In genomic region chr12:53004178-53004577, GRCh38 we compare ENCODE assay signal across 12 cellular contexts. TPM values are rescaled to one million over a fixed set of nuclear protein-coding genes. Genes with fewer than 3 reads are reported as not detected.
A peak's percentile ranks its signal among the peaks of the same experiment; 100 is the strongest.
DNase-seq lines count a peak whose midpoint lies in the region; ATAC-seq and TF ChIP-seq lines count a peak whose summit lies in the region.
"Had no signal": no experiment of that assay in that cellular context is flagged by ENCODE, and none has a peak within 500 bp of the region (broad histone marks: within the 10 kb centered on the region; RNA-seq: fewer than 3 reads in every experiment).

No MANE protein-coding gene starts in this region.

- H3K4me1 Mint-ChIP-seq in MCF 10A (ENCODE audit: insufficient read depth, unreplicated experiment) (peaks cover 22% of the 10 kb centered on the region), WTC11 (peaks cover 35% of the 10 kb centered on the region)
- peaks cover 33% of the 10 kb centered on the region for H3K4me1 Mint-ChIP-seq in stimulated activated effector memory CD8-positive, alpha-beta T cell treated with anti-CD3 and anti-CD28 coated beads, Interleukin-12 subunit alpha, Interleukin-12 subunit beta, amount 100 ng/mL, for 72 hours

- peak overlapping the region; percentile 21 for H3K27ac Mint-ChIP-seq in MCF 10A (ENCODE audit: low read depth, unreplicated experiment)
- H3K27ac Mint-ChIP-seq in WTC11 = peak overlapping the region; percentile 57
- no peak overlapping the region for H3K27ac Mint-ChIP-seq in stimulated activated effector memory CD8-positive, alpha-beta T cell treated with anti-CD3 and anti-CD28 coated beads, Interleukin-12 subunit alpha, Interleukin-12 subunit beta, amount 100 ng/mL, for 72 hours
- H3K27ac Mint-ChIP-seq: B cell; T-helper 1 cell treated with Interleukin-12 subunit alpha and Interleukin-12 subunit beta and Interleukin-4 antibody, amounts not matched to agents 30 μg/mL and 1 μg/mL, for 36 hours had no signal

- no peak overlapping the region for H3K4me3 ChIP-seq in breast epithelium
- no peak overlapping the region for H3K4me3 ChIP-seq in upper lobe of right lung

- POLR2A ChIA-PET in MCF 10A (lab: Yijun Ruan, JAX) (no interaction called here), WTC11 (lab: Charles Lee) (no interaction called here)

- H3K4me1 ChIP-seq in breast epithelium (peaks cover 0 to 17% of the 10 kb centered on the region in 2 donors), upper lobe of right lung (peaks cover 26% of the 10 kb centered on the region)

- H3K27me3 Mint-ChIP-seq in MCF 10A (ENCODE audit: insufficient read depth, unreplicated experiment) (no peaks in the 10 kb centered on the region), WTC11 (ENCODE audit: low read depth) (no peaks in the 10 kb centered on the region)

- H3K27ac ChIP-seq in breast epithelium (no peak overlapping the region), upper lobe of right lung (no peak overlapping the region)

- intact Hi-C loops in MCF 10A (cut with micrococcal nuclease) (no loop called here), breast epithelium (cut with DNase I; ENCODE audit: low total_unique reads) (no loop called here), upper lobe of right lung (cut with DNase I) (no loop called here)

- H3K9me3 ChIP-seq in breast epithelium = no peaks in the 10 kb centered on the region
- no peaks in the 10 kb centered on the region for H3K9me3 ChIP-seq in upper lobe of right lung

- TF ChIP-seq CTCF in MCF 10A (IDR thresholded peaks at IDR 0.05; ENCODE audit: unreplicated experiment) (no peak), breast epithelium (IDR thresholded peaks at IDR 0.05) (no peak), WTC11 (IDR thresholded peaks at IDR 0.05) (no peak), upper lobe of right lung (IDR thresholded peaks at IDR 0.05) (no peak)

- H3K36me3 ChIP-seq in breast epithelium (no peaks in the 10 kb centered on the region), upper lobe of right lung (peaks cover 5% of the 10 kb centered on the region)

- BruUV-seq in MCF 10A (replicated peaks; lab: Mats Ljungman, UMichigan) = no TSS peak

- no peak for TF ChIP-seq POLR2A in breast epithelium (IDR thresholded peaks at IDR 0.05)

- ATAC-seq in WTC11 = no peak
- no peak for ATAC-seq in stimulated activated effector memory CD8-positive, alpha-beta T cell treated with anti-CD3 and anti-CD28 coated beads, Interleukin-12 subunit alpha, Interleukin-12 subunit beta, amount 100 ng/mL, for 72 hours
- ATAC-seq in upper lobe of right lung = no peak
- ATAC-seq in GM21723 (IDR thresholded peaks at IDR 0.05; ENCODE audit: unreplicated experiment) = no peak

- DNase-seq in MCF 10A (ENCODE audit: unreplicated experiment) (no peak), breast epithelium (ENCODE audit: low spot score in 2 of 2) (no peak), WTC11 (ENCODE audit: low spot score) (no peak), iPS DF 19.7 (ENCODE audit: low read depth, low spot score) (peak; percentile 47), upper lobe of right lung (no peak)
- no peak for DNase-seq in stimulated activated effector memory CD8-positive, alpha-beta T cell treated with anti-CD3 and anti-CD28 coated beads, Interleukin-12 subunit alpha, Interleukin-12 subunit beta, amount 100 ng/mL, for 72 hours (ENCODE audit: low spot score in 2 of 2)
- no peak for DNase-seq in stimulated activated CD4-positive, alpha-beta T cell treated with anti-CD3 and anti-CD28 coated beads, Interleukin-4, amount 100 ng/mL, for 24 hours
- DNase-seq: Kasumi-1, NCI-H524 treated with DMSO at 0.1 percent for 48 hours had no signal

- peaks cover 26% of the 10 kb centered on the region for H3K36me3 Mint-ChIP-seq in MCF 10A (ENCODE audit: insufficient read depth, unreplicated experiment)
- H3K36me3 Mint-ChIP-seq in WTC11 = peaks cover 24% of the 10 kb centered on the region
- H3K36me3 Mint-ChIP-seq in stimulated activated effector memory CD8-positive, alpha-beta T cell treated with anti-CD3 and anti-CD28 coated beads, Interleukin-12 subunit alpha, Interleukin-12 subunit beta, amount 100 ng/mL, for 72 hours = peaks cover 34% of the 10 kb centered on the region

- H3K27me3 ChIP-seq in breast epithelium (no peaks in the 10 kb centered on the region), upper lobe of right lung (no peaks in the 10 kb centered on the region)

- no peaks in the 10 kb centered on the region for H3K9me3 Mint-ChIP-seq in MCF 10A (ENCODE audit: unreplicated experiment)
- no peaks in the 10 kb centered on the region for H3K9me3 Mint-ChIP-seq in WTC11
- no peaks in the 10 kb centered on the region for H3K9me3 Mint-ChIP-seq in stimulated activated effector memory CD8-positive, alpha-beta T cell treated with anti-CD3 and anti-CD28 coated beads, Interleukin-12 subunit alpha, Interleukin-12 subunit beta, amount 100 ng/mL, for 72 hours
- H3K9me3 Mint-ChIP-seq: T-helper 1 cell treated with Interleukin-12 subunit alpha and Interleukin-12 subunit beta and Interleukin-4 antibody, amounts not matched to agents 30 μg/mL and 1 μg/mL, for 36 hours had no signal

- CTCF ChIA-PET in MCF 10A (lab: Yijun Ruan, JAX) = no interaction called here
- CTCF ChIA-PET in WTC11 (lab: Charles Lee) = interaction anchor here (1.0 kb wide), 1 partner anchor 44 kb away, joined by 3 read pairs; no protein-coding TSS in a partner anchor

- H3K4me3 Mint-ChIP-seq in MCF 10A (ENCODE audit: unreplicated experiment) (peak overlapping the region; percentile 98), WTC11 (peak overlapping the region; percentile 99)
- H3K4me3 Mint-ChIP-seq in stimulated activated effector memory CD8-positive, alpha-beta T cell treated with anti-CD3 and anti-CD28 coated beads, Interleukin-12 subunit alpha, Interleukin-12 subunit beta, amount 100 ng/mL, for 72 hours = peak overlapping the region; percentile 100
- H3K4me3 Mint-ChIP-seq: T-helper 1 cell treated with Interleukin-12 subunit alpha and Interleukin-12 subunit beta and Interleukin-4 antibody, amounts not matched to agents 30 μg/mL and 1 μg/mL, for 36 hours had no signal

TF ChIP-seq in WTC11, 78 proteins besides CTCF, POLR2A, EP300 and RAD21:
- TF ChIP-seq ZNF219 (CRISPR knock-in tag; IDR thresholded peaks at IDR 0.05; ENCODE audit: borderline replicate concordance) (no peak), TEAD1 (CRISPR knock-in tag; IDR thresholded peaks at IDR 0.05) (0 out of 2 replicates have a peak, but pooled peaks have one; percentile 21)

RNA-seq across cellular contexts. Expression of gene EIF4B, which starts 2.1 kb away (rescaled TPM):
- total RNA-seq in MCF 10A (2022) (580 and 658 TPM in 2 replicates), breast epithelium (100 to 1,000 TPM; 600 to 759 (median 614) TPM), WTC11 (2021) (730 to 860 TPM (median 838 TPM) in 3 replicates), upper lobe of right lung (436 TPM)

RNA-seq across cellular contexts. Expression of gene TNS2, which starts 45.7 kb away (rescaled TPM):
- 22.3 and 26.3 TPM in 2 replicates for total RNA-seq in MCF 10A (2022)
- 100 to 1,000 TPM in 2 of 3 donors, 10 to 100 TPM in 1; 65.4 to 228 (median 156) TPM for total RNA-seq in breast epithelium
- 3.4 to 7.7 TPM (median 4.1 TPM) in 3 replicates for total RNA-seq in WTC11 (2021)
- 232 TPM for total RNA-seq in upper lobe of right lung

RNA-seq across cellular contexts. Expression of gene KRT18, which starts 55.3 kb away (rescaled TPM):
- 659 and 662 TPM in 2 replicates for total RNA-seq in MCF 10A (2022)
- 100 to 1,000 TPM in 2 of 3 donors, 1 to 10 TPM in 1; 2.1 to 380 (median 213) TPM for total RNA-seq in breast epithelium
- total RNA-seq in WTC11 (2021) = 461 to 525 TPM (median 465 TPM) in 3 replicates
- 255 TPM for total RNA-seq in upper lobe of right lung
